ENCODE assay signal across 11 cellular contexts in genomic region chr16:74603848-74604247, GRCh38. TPM values are rescaled to one million over a fixed set of nuclear protein-coding genes. Genes with fewer than 3 reads are reported as not detected.
A peak's percentile ranks its signal among the peaks of the same experiment; 100 is the strongest.
DNase-seq lines count a peak whose midpoint lies in the region; ATAC-seq, FAIRE-seq and TF ChIP-seq lines count a peak whose summit lies in the region.
"Had no signal": no experiment of that assay in that cellular context is flagged by ENCODE, and none has a peak within 500 bp of the region (broad histone marks: within the 10 kb centered on the region; RNA-seq: fewer than 3 reads in every experiment).

No MANE protein-coding gene starts in this region.

- no peaks in the 10 kb centered on the region for H3K9me3 ChIP-seq in CD8-positive, alpha-beta T cell (ENCODE audit: low read length)
- H3K9me3 ChIP-seq: adrenal gland had no signal

- no peak for TF ChIP-seq POLR2A in GM12891 (IDR thresholded peaks at IDR 0.05; ENCODE audit: low read depth, low read length)

- no peaks in the 10 kb centered on the region for H3K9me3 Mint-ChIP-seq in CD8-positive, alpha-beta T cell
- H3K9me3 Mint-ChIP-seq in brain (peaks cover 0 to 2% (median 2%) of the 10 kb centered on the region in 5 experiments), natural killer cell (no peaks in the 10 kb centered on the region)

- peaks cover 77% of the 10 kb centered on the region for H3K4me1 ChIP-seq in CD8-positive, alpha-beta T cell (ENCODE audit: insufficient read depth, low read length)
- peaks cover 27% of the 10 kb centered on the region for H3K4me1 ChIP-seq in KMS-11 (ENCODE audit: low read depth, poor library complexity, severe bottlenecking)

- no peak overlapping the region for H3K27ac ChIP-seq in CD8-positive, alpha-beta T cell (ENCODE audit: low read depth, low read length)
- H3K27ac ChIP-seq in KMS-11: no peak overlapping the region
- no peak overlapping the region for H3K27ac ChIP-seq in substantia nigra (ENCODE audit: low read depth, low read length, poor library complexity, severe bottlenecking)

- TF ChIP-seq CTCF in CD8-positive, alpha-beta T cell (IDR thresholded peaks at IDR 0.05): no peak
- TF ChIP-seq CTCF in KMS-11 (conservative IDR thresholded peaks at IDR 0.05; ENCODE audit: low read depth, low read length) (no peak), brain (conservative IDR thresholded peaks at IDR 0.05) (no peak), natural killer cell (IDR thresholded peaks at IDR 0.05) (no peak)

- no peaks in the 10 kb centered on the region for H3K36me3 ChIP-seq in CD8-positive, alpha-beta T cell (ENCODE audit: insufficient read depth, low read length)
- H3K36me3 ChIP-seq in KMS-11 (ENCODE audit: insufficient read depth): no peaks in the 10 kb centered on the region
- H3K36me3 ChIP-seq: adrenal gland had no signal

- DNase-seq in CD8-positive, alpha-beta T cell: no peak
- DNase-seq in natural killer cell (no peak), substantia nigra (lab: John Stamatoyannopoulos, UW) (no peak), GM12891 (ENCODE audit: insufficient read length, low spot score) (no peak)
- DNase-seq in stimulated activated naive CD4-positive, alpha-beta T cell (lab: John Stamatoyannopoulos, UW): no peak
- DNase-seq: MV-4-11; stimulated activated CD4-positive, alpha-beta T cell treated with anti-CD3 and anti-CD28 coated beads, Interleukin-12 subunit alpha, Interleukin-12 subunit beta, amount 100 ng/mL, for 4 hours had no signal

- H3K4me3 ChIP-seq in CD8-positive, alpha-beta T cell (ENCODE audit: low read depth, low read length): no peak overlapping the region
- no peak overlapping the region for H3K4me3 ChIP-seq in KMS-11 (IDR thresholded peaks at IDR 0.05; ENCODE audit: insufficient read depth, low read depth, low read length)

- H3K27me3 ChIP-seq in CD8-positive, alpha-beta T cell (ENCODE audit: insufficient read depth, low read length): no peaks in the 10 kb centered on the region
- no peaks in the 10 kb centered on the region for H3K27me3 ChIP-seq in KMS-11 (ENCODE audit: insufficient read depth, low read depth)
- H3K27me3 ChIP-seq: adrenal gland had no signal

- intact Hi-C loops in CD8-positive, alpha-beta T cell (cut with DNase I, micrococcal nuclease): loop anchor here in 1 of 2 experiments (5.0 to 10.0 kb wide), 2 partner anchors 42 to 381 kb away; partner anchors contain the start of gene WDR59
- intact Hi-C loops in natural killer cell (cut with micrococcal nuclease): no loop called here

- H2AFZ ChIP-seq in KMS-11 (ENCODE audit: low read depth): no peak overlapping the region

- H4K20me1 ChIP-seq in KMS-11 (ENCODE audit: insufficient read depth): peaks cover 7% of the 10 kb centered on the region; the same call in 1 of the 2 replicates

- CTCF ChIA-PET in CD8-positive, alpha-beta T cell (lab: Charles Lee): no interaction called here

- H3K27me3 Mint-ChIP-seq in CD8-positive, alpha-beta T cell (ENCODE audit: low read depth): no peaks in the 10 kb centered on the region
- H3K27me3 Mint-ChIP-seq in brain (peaks cover 4% of the 10 kb centered on the region), natural killer cell (ENCODE audit: low read depth in 2 of 2) (no peaks in the 10 kb centered on the region)

- POLR2A ChIA-PET in CD8-positive, alpha-beta T cell (lab: Charles Lee): interaction anchor here (0.7 kb wide), 1 partner anchor 38 kb away, joined by 3 read pairs; no protein-coding TSS in a partner anchor

- peak overlapping the region; percentile 29 for H3K27ac Mint-ChIP-seq in CD8-positive, alpha-beta T cell
- H3K27ac Mint-ChIP-seq in brain: peak overlapping the region in 3 of 5 experiments; percentile 18 to 98 (median 43)
- peak overlapping the region; percentile 94 to 95 for H3K27ac Mint-ChIP-seq in natural killer cell

- peak overlapping the region; percentile 97 for H3K4me3 Mint-ChIP-seq in CD8-positive, alpha-beta T cell
- H3K4me3 Mint-ChIP-seq in brain: peak overlapping the region; percentile 86 to 98 (median 96)
- peak overlapping the region; percentile 71 for H3K4me3 Mint-ChIP-seq in natural killer cell

- H3K36me3 Mint-ChIP-seq in CD8-positive, alpha-beta T cell: peaks cover 18% of the 10 kb centered on the region
- H3K36me3 Mint-ChIP-seq in brain (peaks cover 37% of the 10 kb centered on the region), natural killer cell (no peaks in the 10 kb centered on the region)

- H3K79me2 ChIP-seq in KMS-11 (ENCODE audit: insufficient read depth, low read depth): peaks cover 76% of the 10 kb centered on the region

- H3K9ac ChIP-seq in KMS-11: no peak overlapping the region

- H3K4me2 ChIP-seq in KMS-11: peak overlapping the region; percentile 7; the same call in 1 of the 2 replicates

- peaks cover 82% of the 10 kb centered on the region for H3K4me1 Mint-ChIP-seq in CD8-positive, alpha-beta T cell (ENCODE audit: low read depth)
- peaks cover 70% of the 10 kb centered on the region for H3K4me1 Mint-ChIP-seq in brain
- peaks cover 66 to 76% of the 10 kb centered on the region in 2 donors for H3K4me1 Mint-ChIP-seq in natural killer cell

- no peak for FAIRE-seq in GM12891 (lab: Jason Lieb, UNC)

- ATAC-seq in CD8-positive, alpha-beta T cell: no peak
- ATAC-seq in natural killer cell (no peak), HG03159 (IDR thresholded peaks at IDR 0.05; ENCODE audit: unreplicated experiment) (no peak)

TF ChIP-seq in GM12891, 5 proteins besides CTCF, POLR2A, EP300 and RAD21:
- TF ChIP-seq TAF1 (IDR thresholded peaks at IDR 0.05; ENCODE audit: low read depth, low read length) (no peak), POU2F2 (IDR thresholded peaks at IDR 0.05; ENCODE audit: low read depth, low read length) (no peak), PAX5 (IDR thresholded peaks at IDR 0.05; ENCODE audit: insufficient read depth, low read length, severe bottlenecking) (no peak), SPI1 (IDR thresholded peaks at IDR 0.05; ENCODE audit: low read depth, low read length) (no peak), POLR2AphosphoS5 (IDR thresholded peaks at IDR 0.05; ENCODE audit: low read depth, low read length) (no peak)

RNA-seq across cellular contexts. Expression of gene GLG1, which starts 3.1 kb away (rescaled TPM):
- total RNA-seq in CD8-positive, alpha-beta T cell: 10 to 100 TPM; 73.7 to 79.4 TPM
- 88.0 TPM for polyA plus RNA-seq in brain (ENCODE audit: insufficient read depth, low read depth, low replicate concordance)
- total RNA-seq in natural killer cell: 100 to 1,000 TPM; 184 to 225 (median 188) TPM
- 24.9 TPM for polyA plus RNA-seq in GM12891 (2012; ENCODE audit: low read depth, missing spikeins)

Comparison
In these comparisons a context has a peak if more than half of its experiments do, and no peak if none do; other contexts are left out.
1. H3K27ac Mint-ChIP-seq: peak in every context shown above with its lines; median percentile 94 in natural killer cell; 43 in brain; 29 in CD8-positive, alpha-beta T cell.